ENCODE assay signal across 24 cellular contexts in the genomic region with DNA sequence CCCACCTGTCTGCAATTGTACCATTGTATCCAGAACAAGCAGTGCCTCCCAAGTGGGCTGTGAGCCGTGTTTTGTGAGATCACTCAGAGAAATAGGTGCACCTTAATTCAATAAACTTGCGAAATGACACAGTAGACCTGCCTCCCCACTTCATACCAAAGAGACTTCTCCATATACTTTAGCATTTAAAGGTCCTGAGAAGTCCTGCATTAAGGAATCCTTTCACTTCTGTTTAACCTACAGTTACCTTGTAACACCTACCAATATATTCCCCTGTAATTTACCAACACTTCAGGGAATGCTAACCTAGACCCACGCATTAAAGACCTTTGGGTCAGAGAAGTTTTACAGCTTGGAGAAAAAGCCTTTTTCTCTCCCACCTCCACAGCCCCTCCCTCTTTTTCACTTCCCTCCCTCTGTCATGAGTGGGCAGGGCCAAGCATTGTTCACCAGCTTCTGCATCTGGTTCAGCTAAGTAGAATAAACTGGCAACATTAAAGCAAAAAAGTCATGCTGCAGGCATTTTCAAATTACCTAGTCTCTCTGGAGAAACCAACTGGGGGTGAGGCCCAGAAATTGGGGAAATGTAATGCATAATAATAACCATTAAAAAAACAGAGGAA. TPM values are rescaled to one million over a fixed set of nuclear protein-coding genes. Genes with fewer than 3 reads are reported as not detected.
"Had no signal": no experiment of that assay in that cellular context is flagged by ENCODE, and none has a peak within 500 bp of the region (broad histone marks: within the 10 kb centered on the region; RNA-seq: fewer than 3 reads in every experiment).

No MANE protein-coding gene starts in this region.

- H3K4me3 Mint-ChIP-seq: activated naive CD4-positive, alpha-beta T cell treated with anti-CD3 and anti-CD28 coated beads, Interleukin-2, amount 10 ng/mL, durations not matched to agents 7 days and 5 days; activated naive CD8-positive, alpha-beta T cell treated with anti-CD3 and anti-CD28 coated beads, Interleukin-2, amount 50 U/mL, for 24 hours; brain; endodermal cell; stimulated activated naive CD8-positive, alpha-beta T cell treated with anti-CD3 and anti-CD28 coated beads, Interleukin-15, Interleukin-2, amounts not matched to agents 100 ng/mL and 50 ng/mL, for 24 hours had no signal

- H3K27ac Mint-ChIP-seq: activated naive CD4-positive, alpha-beta T cell treated with anti-CD3 and anti-CD28 coated beads, Interleukin-2, amount 10 ng/mL, durations not matched to agents 7 days and 5 days; activated naive CD8-positive, alpha-beta T cell treated with anti-CD3 and anti-CD28 coated beads, Interleukin-2, amount 50 U/mL, for 24 hours; endodermal cell; stimulated activated naive CD8-positive, alpha-beta T cell treated with anti-CD3 and anti-CD28 coated beads, Interleukin-15, Interleukin-2, amounts not matched to agents 100 ng/mL and 50 ng/mL, for 24 hours had no signal

- H3K4me3 ChIP-seq: ovary, psoas muscle, sigmoid colon, transverse colon, vagina had no signal

- H3K36me3 Mint-ChIP-seq: activated naive CD4-positive, alpha-beta T cell treated with anti-CD3 and anti-CD28 coated beads, Interleukin-2, amount 10 ng/mL, durations not matched to agents 7 days and 5 days; brain had no signal

- H3K36me3 ChIP-seq: ovary, sigmoid colon, transverse colon, vagina had no signal

- H3K9me3 Mint-ChIP-seq: activated naive CD4-positive, alpha-beta T cell treated with anti-CD3 and anti-CD28 coated beads, Interleukin-2, amount 10 ng/mL, durations not matched to agents 7 days and 5 days; activated naive CD8-positive, alpha-beta T cell treated with anti-CD3 and anti-CD28 coated beads, Interleukin-2, amount 50 U/mL, for 24 hours; endodermal cell; stimulated activated naive CD8-positive, alpha-beta T cell treated with anti-CD3 and anti-CD28 coated beads, Interleukin-15, Interleukin-2, amounts not matched to agents 100 ng/mL and 50 ng/mL, for 24 hours had no signal

- ATAC-seq: activated naive CD8-positive, alpha-beta T cell treated with anti-CD3 and anti-CD28 coated beads, Interleukin-2, amount 50 U/mL, for 24 hours; foreskin keratinocyte; left colon; psoas muscle had no signal

- H3K27me3 ChIP-seq: foreskin keratinocyte, ovary, sigmoid colon, transverse colon, vagina had no signal

- DNase-seq: activated CD4-positive, CD25-positive, alpha-beta regulatory T cell treated with anti-CD3 and anti-CD28 coated beads, Interleukin-2, amount 50 U/mL, for 72 hours; activated CD8-positive, alpha-beta memory T cell treated with anti-CD3 and anti-CD28 coated beads for 24 hours; activated CD8-positive, alpha-beta memory T cell treated with anti-CD3 and anti-CD28 coated beads, Interleukin-2, amount 50 U/mL, for 48 hours; activated effector memory CD4-positive, alpha-beta T cell treated with Interleukin-2 at 50 U/mL for 16 hours; activated naive CD4-positive, alpha-beta T cell treated with anti-CD3 and anti-CD28 coated beads, Interleukin-2, amount 10 ng/mL, durations not matched to agents 7 days and 5 days; activated naive CD8-positive, alpha-beta T cell treated with anti-CD3 and anti-CD28 coated beads, Interleukin-2, amount 50 U/mL, for 24 hours; activated T-cell treated with anti-CD3 and anti-CD28 coated beads, Interleukin-2, amount 50 U/mL, for 48 hours; central memory CD4-positive, alpha-beta T cell; endodermal cell; foreskin keratinocyte; islet precursor cell; left colon; ovary; psoas muscle; sigmoid colon; T-helper 9 cell; transverse colon had no signal

- H3K4me1 Mint-ChIP-seq: activated naive CD4-positive, alpha-beta T cell treated with anti-CD3 and anti-CD28 coated beads, Interleukin-2, amount 10 ng/mL, durations not matched to agents 7 days and 5 days had no signal

- FAIRE-seq: colon had no signal

RNA-seq across cellular contexts. Expression of a gene that starts 13.9 kb away (rescaled TPM):
- total RNA-seq: fibroblast of lung, foreskin keratinocyte, lung microvascular endothelial cell, myocyte had no signal
- polyA plus RNA-seq: fibroblast of lung, foreskin keratinocyte had no signal
